In genomic region chr3:172258616-172259015, GRCh38 we compare ENCODE assay signal across 14 cellular contexts.
DNase-seq lines count a peak whose midpoint lies in the region; FAIRE-seq and TF ChIP-seq lines count a peak whose summit lies in the region.
"Had no signal": no experiment of that assay in that cellular context is flagged by ENCODE, and none has a peak within 500 bp of the region (broad histone marks: within the 10 kb centered on the region; RNA-seq: fewer than 3 reads in every experiment).

No MANE protein-coding gene starts in this region.

- no peak overlapping the region for H4K91ac ChIP-seq in mesenchymal stem cell (ENCODE audit: low read length)

- no peak overlapping the region for H2BK12ac ChIP-seq in mesenchymal stem cell (ENCODE audit: low read length in 2 of 2)

- no peak overlapping the region for H2BK120ac ChIP-seq in mesenchymal stem cell (ENCODE audit: low read depth, low read length)

- H3F3A ChIP-seq in GM23248 (ENCODE audit: insufficient read depth) = peaks cover 56% of the 10 kb centered on the region

- TF ChIP-seq CTCF in dorsolateral prefrontal cortex (IDR thresholded peaks at IDR 0.05 in 54 of 56, conservative IDR thresholded peaks at IDR 0.05 in 2 of 56; ENCODE audit: low read depth in 1 of 56, partially characterized antibody in 56 of 56) = no peak

- H3K9me2 ChIP-seq in GM23248 (ENCODE audit: insufficient read depth) = no peaks in the 10 kb centered on the region

- FAIRE-seq in H54 (lab: Jason Lieb, UNC) = no peak

- peak overlapping the region; percentile 43 for H3K4me2 ChIP-seq in GM23248 (ENCODE audit: unreplicated experiment)
- H3K4me2 ChIP-seq in mesenchymal stem cell (ENCODE audit: low read length, poor library complexity, severe bottlenecking) = peak overlapping the region; percentile 15

- H3K9ac ChIP-seq in GM23248 (peak overlapping the region; percentile 29), mesenchymal stem cell (ENCODE audit: low read length) (peak overlapping the region; percentile 44), stomach smooth muscle (ENCODE audit: low read length in 2 of 2) (peak overlapping the region; percentile 6 to 24)

- peaks cover 6% of the 10 kb centered on the region; the same call in 1 of the 2 replicates for H4K20me1 ChIP-seq in GM23248 (ENCODE audit: insufficient read depth)

- H2AFZ ChIP-seq in GM23248 = no peak overlapping the region
- H2AFZ ChIP-seq in mesenchymal stem cell (ENCODE audit: low read depth, low read length) = no peak overlapping the region

- peaks cover 76% of the 10 kb centered on the region for H3K79me2 ChIP-seq in GM23248 (ENCODE audit: insufficient read depth)

- H3K4me3 ChIP-seq in GM23248 (no peak overlapping the region), dorsolateral prefrontal cortex (no peak overlapping the region), mesenchymal stem cell (ENCODE audit: insufficient read depth in 1 of 2, low read depth in 1 of 2, low read length in 2 of 2) (peak overlapping the region in 1 of 2 experiments; percentile 19), stomach smooth muscle (ENCODE audit: low read length in 2 of 2) (peak overlapping the region in 1 of 2 donors; percentile 16)

- DNase-seq in GM23248 (peak; percentile 54), dorsolateral prefrontal cortex (peak in 1 of 10 donors; percentile 39), mesenchymal stem cell (no peak), SIG-M5 treated with dmso at 0.1 percent for 504 hours (lab: John Stamatoyannopoulos, UW; ENCODE audit: unreplicated experiment) (no peak), H54 (ENCODE audit: insufficient read length, low spot score) (no peak), DMS153 (lab: John Stamatoyannopoulos, UW) (no peak)
- DNase-seq in stimulated activated CD4-positive, alpha-beta T cell treated with anti-CD3 and anti-CD28 coated beads, Interleukin-1b, Interleukin-23, amount 100 ng/mL, for 48 hours = no peak
- DNase-seq: activated CD4-positive, alpha-beta T cell treated with anti-CD3 and anti-CD28 coated beads, Interleukin-2, amount 50 U/mL, for 1 hour; activated gamma-delta T cell; naive thymus-derived CD8-positive, alpha-beta T cell; NCI-H1694 treated with DMSO at 0.1 percent for 48 hours; stimulated activated naive B cell treated with anti-CD40 and anti-IgM and Interleukin-4, amounts not matched to agents 10 μg/mL and 1 μg/mL and 100 μg/mL, for 72 hours; T-helper 1 cell had no signal

- H3K9me3 ChIP-seq in GM23248 (ENCODE audit: low read depth) (no peaks in the 10 kb centered on the region), mesenchymal stem cell (ENCODE audit: control insufficient read depth, low read length) (no peaks in the 10 kb centered on the region), stomach smooth muscle (ENCODE audit: control insufficient read depth in 2 of 2, low read length in 2 of 2) (no peaks in the 10 kb centered on the region)

- H3K14ac ChIP-seq in mesenchymal stem cell (ENCODE audit: low read length in 2 of 2) = no peak overlapping the region

- H3K36me3 ChIP-seq in GM23248 (ENCODE audit: low read depth) (peaks cover 42% of the 10 kb centered on the region), mesenchymal stem cell (ENCODE audit: control insufficient read depth in 1 of 2, insufficient read depth in 2 of 2, low read depth in 1 of 2, low read length in 2 of 2) (peaks cover 13 to 56% of the 10 kb centered on the region in 2 experiments), stomach smooth muscle (ENCODE audit: control insufficient read depth in 2 of 2, insufficient read depth in 2 of 2, low read length in 2 of 2) (peaks cover 0 to 4% of the 10 kb centered on the region in 2 donors)

- WGBS in GM23248 (ENCODE audit: low coverage in 1 of 2, low lambda C conversion rate in 2 of 2, missing lambda C conversion rate in 2 of 2), 2 experiments = 21 to 22% methylated on average over 3 of the region's 3 CpGs
- WGBS in mesenchymal stem cell = 84% methylated on average over 2 of the region's 3 CpGs

- H3K18ac ChIP-seq in mesenchymal stem cell (ENCODE audit: low read depth in 1 of 2, low read length in 2 of 2) = no peak overlapping the region

- H2BK15ac ChIP-seq in mesenchymal stem cell (ENCODE audit: low read depth, poor library complexity, severe bottlenecking) = no peak overlapping the region

- peaks cover 54% of the 10 kb centered on the region for H3K4me1 ChIP-seq in GM23248 (ENCODE audit: insufficient read depth)
- H3K4me1 ChIP-seq in mesenchymal stem cell (ENCODE audit: control insufficient read depth, insufficient read depth, low read depth, low read length) = peaks cover 15% of the 10 kb centered on the region
- H3K4me1 ChIP-seq in stomach smooth muscle (ENCODE audit: control insufficient read depth, insufficient read depth, low read length) = peaks cover 20% of the 10 kb centered on the region

- H3K79me1 ChIP-seq in mesenchymal stem cell (replicated peaks; ENCODE audit: low read length, poor library complexity, severe bottlenecking) = peaks cover 15% of the 10 kb centered on the region

- H3K27ac ChIP-seq in GM23248 (peak overlapping the region; percentile 82), dorsolateral prefrontal cortex (peak overlapping the region in 47 of 59 donors; percentile 3 to 85 (median 65)), mesenchymal stem cell (ENCODE audit: low read length, poor library complexity, severe bottlenecking) (peak overlapping the region; percentile 100), stomach smooth muscle (ENCODE audit: low read length) (peak overlapping the region; percentile 46)

- H4K8ac ChIP-seq in mesenchymal stem cell (ENCODE audit: low read length) = no peak overlapping the region

- no peak overlapping the region for H3K4ac ChIP-seq in mesenchymal stem cell (ENCODE audit: low read depth in 1 of 2, low read length in 2 of 2)

- no peak for TF ChIP-seq POLR2A in H54 (IDR thresholded peaks at IDR 0.05; ENCODE audit: low read depth, low read length)

- in situ Hi-C loops in GM23248 (cut with MboI) = no loop called here

- H3K27me3 ChIP-seq in GM23248 (replicated peaks; ENCODE audit: insufficient read depth) (no peaks in the 10 kb centered on the region), dorsolateral prefrontal cortex (no peaks in the 10 kb centered on the region), mesenchymal stem cell (ENCODE audit: control insufficient read depth in 1 of 2, insufficient read depth in 1 of 2, low read length in 2 of 2) (no peaks in the 10 kb centered on the region), stomach smooth muscle (ENCODE audit: control insufficient read depth in 1 of 2, insufficient read depth in 2 of 2, low read length in 2 of 2) (no peaks in the 10 kb centered on the region)

- no peak overlapping the region for H3K23ac ChIP-seq in mesenchymal stem cell (ENCODE audit: low read length in 2 of 2)

- peak overlapping the region; percentile 100 for H2AK5ac ChIP-seq in mesenchymal stem cell (ENCODE audit: low read length, severe bottlenecking)

- peak overlapping the region; percentile 90 for H2BK5ac ChIP-seq in mesenchymal stem cell (ENCODE audit: low read depth, low read length, poor library complexity, severe bottlenecking)

- intact Hi-C loops in dorsolateral prefrontal cortex (cut with DNase I) = no loop called here

Comparison
In these comparisons a context has a peak if more than half of its experiments do, and no peak if none do; other contexts are left out.
1. H3K27ac ChIP-seq: peak in every context shown above with its lines; median percentile 100 in mesenchymal stem cell; 82 in GM23248; 65 in dorsolateral prefrontal cortex; 46 in stomach smooth muscle.